In the genomic region with DNA sequence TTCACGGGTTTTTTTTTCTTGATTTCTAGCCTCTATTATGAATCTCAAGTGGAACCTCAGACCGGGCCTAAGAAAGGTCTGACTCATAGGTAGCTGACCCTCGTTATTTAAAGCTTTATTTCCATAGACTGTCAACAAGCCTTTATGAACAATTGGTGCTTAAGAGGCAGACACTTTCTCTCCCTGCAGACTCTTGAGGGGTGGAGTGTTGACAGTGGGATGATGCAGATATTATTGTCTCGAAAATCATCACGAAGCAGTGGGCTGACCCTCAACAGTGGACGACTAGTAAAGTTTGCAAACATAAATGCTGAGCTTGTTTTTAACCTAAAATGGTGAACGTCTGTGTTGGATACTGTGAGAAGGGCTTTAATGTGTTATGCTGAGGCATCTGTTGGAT, we compare ENCODE assay signal across 8 cellular contexts. TPM values are rescaled to one million over a fixed set of nuclear protein-coding genes. Genes with fewer than 3 reads are reported as not detected.
A peak's percentile ranks its signal among the peaks of the same experiment; 100 is the strongest.
DNase-seq lines count a peak whose midpoint lies in the region; ATAC-seq lines count a peak whose summit lies in the region.

No MANE protein-coding gene starts in this region.

- peaks cover 13% of the 10 kb centered on the region for H3K4me1 ChIP-seq in HAP-1
- peaks cover 8% of the 10 kb centered on the region for H3K4me1 ChIP-seq in mucosa of stomach (ENCODE audit: control insufficient read depth, insufficient read depth, low read length)

- H3K9me3 ChIP-seq in HAP-1 (no peaks in the 10 kb centered on the region), mucosa of stomach (ENCODE audit: control insufficient read depth, low read length) (no peaks in the 10 kb centered on the region)

- no peaks in the 10 kb centered on the region for H3K9me3 Mint-ChIP-seq in activated T-helper 2 cell treated with anti-CD3 and anti-CD28 coated beads, Interferon-gamma antibody, Interleukin-2, Interleukin-4, amounts not matched to agents 10 μg/mL and 5 μg/mL and 100 μg/mL, durations not matched to agents 14 hours and 24 hours and 36 hours

- peak overlapping the region; percentile 96 for H3K27ac Mint-ChIP-seq in activated T-helper 2 cell treated with anti-CD3 and anti-CD28 coated beads, Interferon-gamma antibody, Interleukin-2, Interleukin-4, amounts not matched to agents 10 μg/mL and 5 μg/mL and 100 μg/mL, durations not matched to agents 14 hours and 24 hours and 36 hours

- no peaks in the 10 kb centered on the region for H3K27me3 Mint-ChIP-seq in activated T-helper 2 cell treated with anti-CD3 and anti-CD28 coated beads, Interferon-gamma antibody, Interleukin-2, Interleukin-4, amounts not matched to agents 10 μg/mL and 5 μg/mL and 100 μg/mL, durations not matched to agents 14 hours and 24 hours and 36 hours (ENCODE audit: low read depth)

- intact Hi-C loops in activated T-helper 2 cell treated with anti-CD3 and anti-CD28 coated beads, Interferon-gamma antibody, Interleukin-2, Interleukin-4, amounts not matched to agents 10 μg/mL and 5 μg/mL and 100 μg/mL, durations not matched to agents 14 hours and 24 hours and 36 hours (cut with micrococcal nuclease): loop anchor here (1.0 to 2.0 kb wide), 2 partner anchors 10 to 133 kb away; no protein-coding TSS in a partner anchor

- H3K4me1 Mint-ChIP-seq in activated T-helper 2 cell treated with anti-CD3 and anti-CD28 coated beads, Interferon-gamma antibody, Interleukin-2, Interleukin-4, amounts not matched to agents 10 μg/mL and 5 μg/mL and 100 μg/mL, durations not matched to agents 14 hours and 24 hours and 36 hours (ENCODE audit: low read depth): peaks cover 64% of the 10 kb centered on the region

- peaks cover 62% of the 10 kb centered on the region for H3K36me3 Mint-ChIP-seq in activated T-helper 2 cell treated with anti-CD3 and anti-CD28 coated beads, Interferon-gamma antibody, Interleukin-2, Interleukin-4, amounts not matched to agents 10 μg/mL and 5 μg/mL and 100 μg/mL, durations not matched to agents 14 hours and 24 hours and 36 hours (ENCODE audit: low read depth)

- H3K9ac ChIP-seq in mucosa of stomach (ENCODE audit: low read length): peak overlapping the region; percentile 94

- H3K4me3 Mint-ChIP-seq in activated T-helper 2 cell treated with anti-CD3 and anti-CD28 coated beads, Interferon-gamma antibody, Interleukin-2, Interleukin-4, amounts not matched to agents 10 μg/mL and 5 μg/mL and 100 μg/mL, durations not matched to agents 14 hours and 24 hours and 36 hours (ENCODE audit: low read depth): peak overlapping the region; percentile 98

- H3K36me3 ChIP-seq in HAP-1 (replicated peaks): peaks cover 12% of the 10 kb centered on the region; the same call in 1 of the 2 replicates
- H3K36me3 ChIP-seq in mucosa of stomach (ENCODE audit: control insufficient read depth, insufficient read depth, low read length): no peaks in the 10 kb centered on the region

- peak; percentile 66 for DNase-seq in COLO829 (ENCODE audit: low spot score)
- DNase-seq in HAP-1 (ENCODE audit: low spot score in 2 of 2): peak in 1 of 2 experiments; percentile 34
- no peak for DNase-seq in activated T-helper 2 cell treated with anti-CD3 and anti-CD28 coated beads, Interferon-gamma antibody, Interleukin-2, Interleukin-4, amounts not matched to agents 10 μg/mL and 5 μg/mL and 100 μg/mL, durations not matched to agents 14 hours and 24 hours and 36 hours (ENCODE audit: low spot score)
- DNase-seq in stimulated activated naive CD4-positive, alpha-beta T cell (lab: John Stamatoyannopoulos, UW): no peak
- no peak for DNase-seq in activated CD4-positive, alpha-beta T cell treated with anti-CD3 and anti-CD28 coated beads, Interleukin-2, amount 50 U/mL, for 48 hours

- in situ Hi-C loops in HAP-1 (cut with MboI; ENCODE audit: low sequenced_read_pairs): no loop called here

- H3K4me3 ChIP-seq in HAP-1 (peak overlapping the region; percentile 86), mucosa of stomach (ENCODE audit: low read length) (no peak overlapping the region)

- ATAC-seq in HG03520 (IDR thresholded peaks at IDR 0.05; ENCODE audit: unreplicated experiment) (no peak), GM21526 (IDR thresholded peaks at IDR 0.05; ENCODE audit: low FRiP score, unreplicated experiment) (no peak)

- H3K27me3 ChIP-seq in HAP-1 (ENCODE audit: low read depth) (no peaks in the 10 kb centered on the region), mucosa of stomach (ENCODE audit: control insufficient read depth, insufficient read depth, low read length) (no peaks in the 10 kb centered on the region)

RNA-seq across cellular contexts. Expression of a gene that starts 1.8 kb away (rescaled TPM):
- 106 and 119 TPM in 2 replicates for total RNA-seq in activated T-helper 2 cell treated with anti-CD3 and anti-CD28 coated beads, Interferon-gamma antibody, Interleukin-2, Interleukin-4, amounts not matched to agents 10 μg/mL and 5 μg/mL and 100 μg/mL, durations not matched to agents 14 hours and 24 hours and 36 hours

RNA-seq across cellular contexts. Expression of a gene that starts 48.9 kb away (rescaled TPM):
- 59.9 and 63.4 TPM in 2 replicates for total RNA-seq in activated T-helper 2 cell treated with anti-CD3 and anti-CD28 coated beads, Interferon-gamma antibody, Interleukin-2, Interleukin-4, amounts not matched to agents 10 μg/mL and 5 μg/mL and 100 μg/mL, durations not matched to agents 14 hours and 24 hours and 36 hours

RNA-seq across cellular contexts. Expression of a gene that starts 53.1 kb away (rescaled TPM):
- 6.5 and 7.6 TPM in 2 replicates for total RNA-seq in activated T-helper 2 cell treated with anti-CD3 and anti-CD28 coated beads, Interferon-gamma antibody, Interleukin-2, Interleukin-4, amounts not matched to agents 10 μg/mL and 5 μg/mL and 100 μg/mL, durations not matched to agents 14 hours and 24 hours and 36 hours
